8 cellular contexts compared by ENCODE assay signal in the genomic region with DNA sequence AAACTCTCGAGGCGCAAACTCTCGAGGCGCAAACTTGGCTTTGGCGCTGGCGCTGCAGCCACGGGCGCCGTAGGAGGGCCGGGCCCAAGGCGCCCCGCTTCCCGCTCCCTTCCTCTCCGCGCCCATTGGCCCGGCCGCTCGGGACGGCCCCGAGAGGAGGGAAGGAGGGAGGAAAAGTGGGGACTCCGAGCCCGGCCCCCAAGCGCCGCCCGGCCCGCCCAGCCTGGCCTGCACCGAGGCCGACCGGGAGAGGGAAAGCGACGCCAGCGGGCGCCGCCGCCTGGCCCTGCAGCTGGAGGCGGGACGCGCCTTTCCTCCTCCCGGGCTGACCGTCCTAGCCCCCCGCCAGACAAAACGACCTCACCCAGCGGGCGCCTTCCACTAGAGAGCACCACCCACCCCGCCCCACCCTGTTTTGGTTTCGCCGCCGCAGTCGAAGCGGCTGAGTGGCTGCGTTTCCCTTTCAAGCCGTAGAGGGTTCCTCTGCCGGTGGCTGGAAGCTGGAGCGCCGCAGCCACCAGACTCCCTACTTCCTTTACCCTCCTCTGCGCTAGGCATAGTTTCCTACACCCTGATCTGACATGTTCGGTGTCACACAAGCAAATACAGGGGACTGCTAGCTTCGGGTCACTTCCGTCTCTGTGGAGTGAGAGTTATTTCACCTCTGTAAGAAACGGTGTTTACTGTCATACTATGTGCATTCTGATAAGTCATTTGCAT. TPM values are rescaled to one million over a fixed set of nuclear protein-coding genes. Genes with fewer than 3 reads are reported as not detected.
A peak's percentile ranks its signal among the peaks of the same experiment; 100 is the strongest.
DNase-seq lines count a peak whose midpoint lies in the region; ATAC-seq and TF ChIP-seq lines count a peak whose summit lies in the region.

A gene with protein sequence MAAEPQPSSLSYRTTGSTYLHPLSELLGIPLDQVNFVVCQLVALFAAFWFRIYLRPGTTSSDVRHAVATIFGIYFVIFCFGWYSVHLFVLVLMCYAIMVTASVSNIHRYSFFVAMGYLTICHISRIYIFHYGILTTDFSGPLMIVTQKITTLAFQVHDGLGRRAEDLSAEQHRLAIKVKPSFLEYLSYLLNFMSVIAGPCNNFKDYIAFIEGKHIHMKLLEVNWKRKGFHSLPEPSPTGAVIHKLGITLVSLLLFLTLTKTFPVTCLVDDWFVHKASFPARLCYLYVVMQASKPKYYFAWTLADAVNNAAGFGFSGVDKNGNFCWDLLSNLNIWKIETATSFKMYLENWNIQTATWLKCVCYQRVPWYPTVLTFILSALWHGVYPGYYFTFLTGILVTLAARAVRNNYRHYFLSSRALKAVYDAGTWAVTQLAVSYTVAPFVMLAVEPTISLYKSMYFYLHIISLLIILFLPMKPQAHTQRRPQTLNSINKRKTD (minus strand): TSS at position 78 of the 720 bp plus-strand sequence. CDS start 235 bp downstream, outside the sequence.

- peak in 1 of 2 donors; percentile 16 for TF ChIP-seq CTCF in fibroblast of lung (conservative IDR thresholded peaks at IDR 0.05 in 1 of 2, IDR thresholded peaks at IDR 0.05 in 1 of 2; ENCODE audit: low read depth in 1 of 2, low read length in 2 of 2)
- no peak for TF ChIP-seq CTCF in natural killer cell (IDR thresholded peaks at IDR 0.05)

- peaks cover 20 to 25% of the 10 kb centered on the region in 2 donors for H3K4me1 Mint-ChIP-seq in natural killer cell

- no peaks in the 10 kb centered on the region for H3K9me3 ChIP-seq in HUES64 (ENCODE audit: insufficient read depth, low read depth, low read length)
- no peaks in the 10 kb centered on the region for H3K9me3 ChIP-seq in fibroblast of lung (ENCODE audit: control insufficient read depth, insufficient read depth, low read depth, low read length)

- intact Hi-C loops in natural killer cell (cut with micrococcal nuclease), result loop anchor here (5.0 kb wide), 1 partner anchor 480 kb away; no protein-coding TSS in a partner anchor

- H3K4me3 ChIP-seq in HUES64 (ENCODE audit: low read length), result peak within 1 kb of the TSS; percentile 65
- H3K4me3 ChIP-seq in fibroblast of lung (replicated peaks in 1 of 4; ENCODE audit: control extremely low read depth in 1 of 4, insufficient read depth in 1 of 4, low read depth in 3 of 4, low read length in 4 of 4), result peak within 1 kb of the TSS; percentile 81 to 89 (median 84)

- peak within 1 kb of the TSS; percentile 65 to 83 for H3K27ac Mint-ChIP-seq in natural killer cell

- 1% methylated on average over 59 of the region's 60 CpGs for WGBS in HUES64

- no peaks in the 10 kb centered on the region for H3K9me3 Mint-ChIP-seq in natural killer cell

- ATAC-seq in GM21526 (IDR thresholded peaks at IDR 0.05; ENCODE audit: low FRiP score, unreplicated experiment) (peak; percentile 79), natural killer cell (peak; percentile 62 to 75 (median 65))
- ATAC-seq in stimulated activated naive CD8-positive, alpha-beta T cell treated with anti-CD3 and anti-CD28 coated beads, Interleukin-15, Interleukin-2, amounts not matched to agents 100 U/mL and 50 U/mL, for 24 hours, result peak; percentile 93

- H3K4me1 ChIP-seq in HUES64 (ENCODE audit: insufficient read depth, low read length), result peaks cover 18% of the 10 kb centered on the region
- H3K4me1 ChIP-seq in fibroblast of lung (ENCODE audit: control insufficient read depth, extremely low read depth, insufficient read depth, low read length), result no peaks in the 10 kb centered on the region

- peak within 1 kb of the TSS; percentile 71; the same call in 1 of the 2 replicates for H3K27ac ChIP-seq in HUES64 (ENCODE audit: low read depth, low read length)
- peak within 1 kb of the TSS; percentile 78 for H3K27ac ChIP-seq in fibroblast of lung (ENCODE audit: insufficient read depth, low read length)

- DNase-seq in DMS153 (lab: John Stamatoyannopoulos, UW) (peak; percentile 85), OCI-M2 (lab: John Stamatoyannopoulos, UW; ENCODE audit: unreplicated experiment) (peak; percentile 74), activated T-helper 1 cell treated with Interleukin-2 at 50 U/mL for 16 hours (ENCODE audit: low read depth) (peak; percentile 47), fibroblast of lung (ENCODE audit: low read depth in 2 of 2) (peak; percentile 89 to 91), natural killer cell (peak; percentile 29)
- peak; percentile 75 for DNase-seq in stimulated activated naive CD8-positive, alpha-beta T cell treated with anti-CD3 and anti-CD28 coated beads, Interleukin-15, Interleukin-2, amounts not matched to agents 100 U/mL and 50 U/mL, for 24 hours

- no peaks in the 10 kb centered on the region for H3K79me2 ChIP-seq in fibroblast of lung (ENCODE audit: control insufficient read depth, insufficient read depth, low read length)

- no peaks in the 10 kb centered on the region for H3K36me3 Mint-ChIP-seq in natural killer cell

- peaks cover 17 to 20% of the 10 kb centered on the region in 2 donors for H3K27me3 Mint-ChIP-seq in natural killer cell (ENCODE audit: low read depth in 2 of 2)

- H2AFZ ChIP-seq in fibroblast of lung (ENCODE audit: low read length), result peak within 1 kb of the TSS; percentile 97

- peak within 1 kb of the TSS; percentile 54 for H3K9ac ChIP-seq in HUES64 (ENCODE audit: low read depth, low read length)
- H3K9ac ChIP-seq in fibroblast of lung (ENCODE audit: insufficient read depth, low read length), result peak within 1 kb of the TSS; percentile 73

- H3K36me3 ChIP-seq in HUES64 (ENCODE audit: insufficient read depth, low read length) (no peaks in the 10 kb centered on the region), fibroblast of lung (ENCODE audit: control insufficient read depth, insufficient read depth, low read length) (no peaks in the 10 kb centered on the region)

- no peaks in the 10 kb centered on the region for H4K20me1 ChIP-seq in fibroblast of lung (ENCODE audit: control insufficient read depth, extremely low read depth, insufficient read depth, low read length)

- peak within 1 kb of the TSS; percentile 95 for H3K4me3 Mint-ChIP-seq in natural killer cell

- peak within 1 kb of the TSS; percentile 75 for H3K4me2 ChIP-seq in fibroblast of lung (ENCODE audit: extremely low read depth, insufficient read depth, low read length)

- H3K27me3 ChIP-seq in HUES64 (ENCODE audit: insufficient read depth, low read length) (peaks cover 39% of the 10 kb centered on the region; the same call in 1 of the 2 replicates), fibroblast of lung (ENCODE audit: control insufficient read depth, insufficient read depth, low read length) (no peaks in the 10 kb centered on the region)

RNA-seq across cellular contexts. Expression of the gene that starts here (rescaled TPM):
- polyA plus RNA-seq in HUES64 (2013, experiment 1 of 2), result 5.8 TPM
- polyA plus RNA-seq in HUES64 (2013, experiment 2 of 2), result 6.1 TPM
- total RNA-seq in fibroblast of lung (4.9 and 6.6 TPM in 2 replicates), natural killer cell (1 to 10 TPM; 3.6 to 7.5 (median 5.2) TPM)
- 3.1 and 3.9 TPM in 2 replicates for polyA plus RNA-seq in fibroblast of lung
- 1.7 and 2.2 TPM in 2 replicates for polyA plus RNA-seq in fibroblast of lung (2012)
- 3.7 and 5.7 TPM in 2 replicates for polyA minus RNA-seq in fibroblast of lung (ENCODE audit: low replicate concordance)

Comparison
In these comparisons a context has a peak if more than half of its experiments do, and no peak if none do; other contexts are left out.
1. Peak in every context shown above with its lines: DNase-seq, ATAC-seq, H3K4me3 ChIP-seq and H3K27ac ChIP-seq.
2. DNase-seq: peak in every context shown above with its lines; median percentile 90 in fibroblast of lung; 85 in DMS153; 75 in stimulated activated naive CD8-positive, alpha-beta T cell treated with anti-CD3 and anti-CD28 coated beads, Interleukin-15, Interleukin-2, amounts not matched to agents 100 U/mL and 50 U/mL, for 24 hours; 74 in OCI-M2; 47 in activated T-helper 1 cell treated with Interleukin-2 at 50 U/mL for 16 hours; 29 in natural killer cell.